In the genomic region with DNA sequence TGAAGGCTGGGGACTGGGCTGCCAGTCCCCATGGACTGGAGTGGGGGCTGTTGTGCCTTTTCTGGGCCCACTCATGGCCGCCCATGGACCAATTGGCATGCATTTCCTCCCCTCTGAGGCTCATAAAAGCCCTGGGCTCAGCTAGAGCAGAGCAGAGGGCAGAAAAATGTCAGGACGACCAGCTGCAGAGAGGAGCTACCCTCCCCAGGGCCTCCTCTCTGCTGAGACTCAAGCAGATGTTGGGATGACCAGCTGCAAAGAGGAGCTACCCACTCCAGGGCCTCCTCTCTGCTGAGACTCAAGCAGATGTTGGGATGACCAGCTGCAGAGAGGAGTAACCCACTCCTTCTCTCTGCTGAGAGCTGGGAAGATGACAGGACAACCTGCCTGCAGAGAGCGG, we compare ENCODE assay signal across 26 cellular contexts. TPM values are rescaled to one million over a fixed set of nuclear protein-coding genes. Genes with fewer than 3 reads are reported as not detected.
DNase-seq lines count a peak whose midpoint lies in the region; ATAC-seq, FAIRE-seq and TF ChIP-seq lines count a peak whose summit lies in the region.
"Had no signal": no experiment of that assay in that cellular context is flagged by ENCODE, and none has a peak within 500 bp of the region (broad histone marks: within the 10 kb centered on the region; RNA-seq: fewer than 3 reads in every experiment).

No MANE protein-coding gene starts in this region.

- peaks cover 3% of the 10 kb centered on the region; the same call in 1 of the 2 replicates for H3K9me3 ChIP-seq in K562 (replicated peaks; ENCODE audit: control insufficient read depth, insufficient read depth, low read depth, low read length)

- no peaks in the 10 kb centered on the region for H3K4me1 ChIP-seq in K562 (replicated peaks in 1 of 2; ENCODE audit: control insufficient read depth in 2 of 2, insufficient read depth in 2 of 2, low read length in 2 of 2)
- H3K4me1 ChIP-seq: A549 had no signal

- H3K4me1 Mint-ChIP-seq in activated CD8-positive, alpha-beta memory T cell treated with anti-CD3 and anti-CD28 coated beads, Interleukin-2, amount 10 ng/mL, durations not matched to agents 7 days and 5 days = peaks cover 8% of the 10 kb centered on the region
- H3K4me1 Mint-ChIP-seq: B cell; CD14-positive monocyte; CD4-positive, alpha-beta memory T cell; CD8-positive, alpha-beta memory T cell had no signal

- no peak for TF ChIP-seq POLR2A in K562 (conservative IDR thresholded peaks at IDR 0.05)

- no peak overlapping the region for H3K9ac ChIP-seq in K562 (ENCODE audit: insufficient read depth in 1 of 2, low read depth in 2 of 2, low read length in 2 of 2)

- no peaks in the 10 kb centered on the region for H3K9me1 ChIP-seq in K562 (ENCODE audit: control insufficient read depth, insufficient read depth, low read length)

- no peaks in the 10 kb centered on the region for H3K36me3 ChIP-seq in K562 (ENCODE audit: control insufficient read depth, insufficient read depth, low read length)

- no peak overlapping the region for H3K27ac ChIP-seq in K562 (ENCODE audit: extremely low read depth, low read depth, low read length)
- H3K27ac ChIP-seq: 22Rv1, A549 had no signal

- CTCF ChIA-PET in activated CD8-positive, alpha-beta memory T cell treated with anti-CD3 and anti-CD28 coated beads, Interleukin-2, amount 10 ng/mL, durations not matched to agents 7 days and 5 days (lab: Charles Lee) = interaction anchor here (1.4 to 2.0 kb wide), 2 partner anchors 29 to 77 kb away, joined by 3 to 11 read pairs; no protein-coding TSS in a partner anchor
- CTCF ChIA-PET in K562 (lab: Yijun Ruan, JAX; ENCODE audit: low intra/inter-chr PET ratio) = no interaction called here

- H3K27me3 ChIP-seq in K562 (ENCODE audit: control insufficient read depth in 2 of 2, insufficient read depth in 2 of 2, low read length in 2 of 2) = peaks cover 7 to 13% of the 10 kb centered on the region in 2 experiments; a peak in 4 of 5 replicates

- intact Hi-C loops in K562 (cut with micrococcal nuclease) = no loop called here

- WGBS in K562 (ENCODE audit: insufficient coverage, low coverage, missing lambda C conversion rate) = 0% methylated on average over 3 of the region's 3 CpGs

- BruUV-seq in K562 (replicated peaks; lab: Mats Ljungman, UMichigan) = no TSS peak

- peaks cover 14% of the 10 kb centered on the region for H3K27me3 Mint-ChIP-seq in activated CD8-positive, alpha-beta memory T cell treated with anti-CD3 and anti-CD28 coated beads, Interleukin-2, amount 10 ng/mL, durations not matched to agents 7 days and 5 days
- H3K27me3 Mint-ChIP-seq: B cell had no signal

- DNase-seq in DMS53 (lab: John Stamatoyannopoulos, UW) (peak; percentile 21), DMS53 treated with DMSO at 0.1 percent for 48 hours (lab: John Stamatoyannopoulos, UW; ENCODE audit: unreplicated experiment) (no peak), K562 (ENCODE audit: extremely low read depth in 1 of 4, low spot score in 3 of 4) (no peak), NCI-H1694 treated with DMSO at 0.1 percent for 48 hours (lab: John Stamatoyannopoulos, UW) (no peak), NOMO-1 treated with DMSO at 0.1 percent for 48 hours (lab: John Stamatoyannopoulos, UW; ENCODE audit: unreplicated experiment) (no peak)
- peak; percentile 26 for DNase-seq in activated CD8-positive, alpha-beta memory T cell treated with anti-CD3 and anti-CD28 coated beads, Interleukin-2, amount 10 ng/mL, durations not matched to agents 7 days and 5 days
- no peak for DNase-seq in activated CD8-positive, alpha-beta memory T cell treated with anti-CD3 and anti-CD28 coated beads, Interleukin-2, amount 50 U/mL, for 48 hours
- DNase-seq: AML-193; C1 segment of cervical spinal cord; CD4-positive, alpha-beta memory T cell; CD4-positive, CD25-positive, alpha-beta regulatory T cell; CD8-positive, alpha-beta memory T cell; COR-L47; DMS 273 treated with DMSO at 0.1 percent for 48 hours; DMS153; DMS79; DND-41; EL; GDM1 had no signal

- H2AFZ ChIP-seq in K562 (ENCODE audit: low read depth, low read length) = no peak overlapping the region

- no peak for TF ChIP-seq EP300 in K562 (IDR thresholded peaks at IDR 0.05; ENCODE audit: low read length)

- no peaks in the 10 kb centered on the region for H3K79me2 ChIP-seq in K562 (ENCODE audit: control insufficient read depth, insufficient read depth, low read length)

- H3K36me3 Mint-ChIP-seq in activated CD8-positive, alpha-beta memory T cell treated with anti-CD3 and anti-CD28 coated beads, Interleukin-2, amount 10 ng/mL, durations not matched to agents 7 days and 5 days = peaks cover 15% of the 10 kb centered on the region
- H3K36me3 Mint-ChIP-seq: CD14-positive monocyte had no signal

- no peak overlapping the region for H3K27ac Mint-ChIP-seq in activated CD8-positive, alpha-beta memory T cell treated with anti-CD3 and anti-CD28 coated beads, Interleukin-2, amount 10 ng/mL, durations not matched to agents 7 days and 5 days
- H3K27ac Mint-ChIP-seq: B cell; CD14-positive monocyte; CD4-positive, alpha-beta memory T cell; CD4-positive, CD25-positive, alpha-beta regulatory T cell; CD8-positive, alpha-beta memory T cell had no signal

- H3K4me3 Mint-ChIP-seq in activated CD8-positive, alpha-beta memory T cell treated with anti-CD3 and anti-CD28 coated beads, Interleukin-2, amount 10 ng/mL, durations not matched to agents 7 days and 5 days = no peak overlapping the region
- H3K4me3 Mint-ChIP-seq: B cell; CD14-positive monocyte; CD4-positive, alpha-beta memory T cell; CD4-positive, CD25-positive, alpha-beta regulatory T cell; CD8-positive, alpha-beta memory T cell had no signal

- H3K9me3 Mint-ChIP-seq in activated CD8-positive, alpha-beta memory T cell treated with anti-CD3 and anti-CD28 coated beads, Interleukin-2, amount 10 ng/mL, durations not matched to agents 7 days and 5 days (ENCODE audit: low read depth) = peaks cover 16% of the 10 kb centered on the region

- H3K4me3 ChIP-seq in K562 = no peak overlapping the region
- H3K4me3 ChIP-seq: A549, GM12878 had no signal

- ATAC-seq in activated CD8-positive, alpha-beta memory T cell treated with anti-CD3 and anti-CD28 coated beads, Interleukin-2, amount 10 ng/mL, durations not matched to agents 7 days and 5 days = no peak
- no peak for ATAC-seq in K562
- ATAC-seq: A549, GM12878 had no signal

- no peak for TF ChIP-seq CTCF in K562 (IDR thresholded peaks at IDR 0.05 in 2 of 3, conservative IDR thresholded peaks at IDR 0.05 in 1 of 3; ENCODE audit: insufficient read depth in 2 of 3, low read depth in 1 of 3, low read length in 3 of 3)

- no peak for FAIRE-seq in K562 (lab: Jason Lieb, UNC)
- FAIRE-seq: A549, GM12878, GM12892, GM18507 had no signal

- POLR2A ChIA-PET in K562 (lab: Yijun Ruan, JAX) = interaction anchor here (0.6 to 1.1 kb wide), 2 partner anchors 13 to 140 kb away, joined by 4 read pairs; no protein-coding TSS in a partner anchor

- no peak overlapping the region for H3K4me2 ChIP-seq in K562 (ENCODE audit: insufficient read depth, low read length)
- H3K4me2 ChIP-seq: A549 had no signal

- TF ChIP-seq RAD21 in K562 (CRISPR knock-in tag; conservative IDR thresholded peaks at IDR 0.05 in 1 of 2, IDR thresholded peaks at IDR 0.05 in 1 of 2) = no peak

- in situ Hi-C loops in K562 (cut with MboI) = no loop called here

- H4K20me1 ChIP-seq in K562 (replicated peaks; ENCODE audit: control insufficient read depth, insufficient read depth, low read length) = no peaks in the 10 kb centered on the region

TF ChIP-seq in K562, 482 proteins besides CTCF, POLR2A, EP300 and RAD21 (continues in another document):
- TF ChIP-seq, protein P1, sequence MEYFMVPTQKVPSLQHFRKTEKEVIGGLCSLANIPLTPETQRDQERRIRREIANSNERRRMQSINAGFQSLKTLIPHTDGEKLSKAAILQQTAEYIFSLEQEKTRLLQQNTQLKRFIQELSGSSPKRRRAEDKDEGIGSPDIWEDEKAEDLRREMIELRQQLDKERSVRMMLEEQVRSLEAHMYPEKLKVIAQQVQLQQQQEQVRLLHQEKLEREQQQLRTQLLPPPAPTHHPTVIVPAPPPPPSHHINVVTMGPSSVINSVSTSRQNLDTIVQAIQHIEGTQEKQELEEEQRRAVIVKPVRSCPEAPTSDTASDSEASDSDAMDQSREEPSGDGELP (CRISPR knock-in tag; IDR thresholded peaks at IDR 0.05; ENCODE audit: borderline replicate concordance) = peak; percentile 43; the same call in 1 of the 2 replicates
- TF ChIP-seq CBX1 (IDR thresholded peaks at IDR 0.05; ENCODE audit: low read depth) (peak; percentile 65; the same call in 1 of the 2 replicates), RBM22 (IDR thresholded peaks at IDR 0.05; ENCODE audit: low read depth, low read length, poor library complexity, severe bottlenecking) (no peak), BCOR (IDR thresholded peaks at IDR 0.05) (no peak), ASH1L (IDR thresholded peaks at IDR 0.05; ENCODE audit: borderline replicate concordance, low read depth, partially characterized antibody) (no peak), YBX1 (IDR thresholded peaks at IDR 0.05) (no peak), TRIM28 (IDR thresholded peaks at IDR 0.05) (peak; percentile 69; the same call in 1 of the 2 replicates), CBFB (CRISPR knock-in tag; IDR thresholded peaks at IDR 0.05) (no peak), ZNF75A (CRISPR knock-in tag; IDR thresholded peaks at IDR 0.05) (no peak), CBX5 (IDR thresholded peaks at IDR 0.05; ENCODE audit: borderline replicate concordance, low read depth) (peak; percentile 93), U2AF1 (optimal IDR thresholded peaks at IDR 0.05; ENCODE audit: low read depth, low read length) (no peak)

RNA-seq across cellular contexts. Expression of a gene that starts 20.3 kb away (rescaled TPM):
- total RNA-seq in activated CD8-positive, alpha-beta memory T cell treated with anti-CD3 and anti-CD28 coated beads, Interleukin-2, amount 10 ng/mL, durations not matched to agents 7 days and 5 days = 10 to 100 TPM; 71.3 to 73.3 TPM
- 62.3 and 136 TPM in 2 replicates for total RNA-seq in K562 (2011; cell fraction: chromatin; rRNA removed; ENCODE audit: low replicate concordance)
- 36.0 and 40.3 TPM in 2 replicates for total RNA-seq in K562 (2011; cell fraction: nucleolus; rRNA removed)
- 73.5 and 98.2 TPM in 2 replicates for total RNA-seq in K562 (2011; cell fraction: nucleoplasm; rRNA removed)
- total RNA-seq in K562 (2014; rRNA removed) = 67.8 and 89.7 TPM in 2 replicates
- 75.8 and 103 TPM in 2 replicates for total RNA-seq in K562 (2014; rRNA removed; fragmentation: Illumina TruSeq; extraction: Trizol)
- total RNA-seq in K562 (2015; rRNA removed; fragmentation: Illumina TruSeq; extraction: Trizol) = 101 and 114 TPM in 2 replicates
- total RNA-seq in K562 (2021) = 55.3 and 58.0 TPM in 2 replicates
- polyA plus RNA-seq in K562 (2011; rRNA removed) = 57.8 and 85.2 TPM in 2 replicates
- 52.6 and 53.7 TPM in 2 replicates for polyA plus RNA-seq in K562 (2011; cell fraction: cytosol; rRNA removed)
- polyA plus RNA-seq in K562 (2011; cell fraction: nucleus; rRNA removed) = 57.7 and 63.4 TPM in 2 replicates
- 81.3 and 105 TPM in 2 replicates for polyA plus RNA-seq in K562 (2012)
- polyA plus RNA-seq in K562 (2014; fragmentation: Illumina TruSeq; extraction: Trizol) = 86.5 and 159 TPM in 2 replicates
- 10 to 100 TPM; 43.2 to 63.4 TPM for polyA plus RNA-seq in K562 (2014; fragmentation: Nextera tagmentation; extraction: Ambion mirVana)
- polyA plus RNA-seq in K562 (2014; rRNA removed) = 81.6 and 99.3 TPM in 2 replicates
- polyA minus RNA-seq in K562 (2011; rRNA and poly(A)+ RNA removed) = 47.7 and 54.1 TPM in 2 replicates
- polyA minus RNA-seq in K562 (2011; cell fraction: cytosol; rRNA and poly(A)+ RNA removed) = 25.1 and 34.5 TPM in 2 replicates
- 26.9 and 36.3 TPM in 2 replicates for polyA minus RNA-seq in K562 (2011; cell fraction: nucleus; rRNA and poly(A)+ RNA removed)

Comparison
In these comparisons a context has a peak if more than half of its experiments do, and no peak if none do; other contexts are left out.
1. DNase-seq: peak in DMS53 (single experiment) and activated CD8-positive, alpha-beta memory T cell treated with anti-CD3 and anti-CD28 coated beads, Interleukin-2, amount 10 ng/mL, durations not matched to agents 7 days and 5 days (single experiment); none in DMS53 treated with DMSO at 0.1 percent for 48 hours (single experiment), activated CD8-positive, alpha-beta memory T cell treated with anti-CD3 and anti-CD28 coated beads, Interleukin-2, amount 50 U/mL, for 48 hours (single experiment), K562 (0 of 4), NCI-H1694 treated with DMSO at 0.1 percent for 48 hours (single experiment) and NOMO-1 treated with DMSO at 0.1 percent for 48 hours (single experiment).